Comparison of ENCODE assay signal across 1 cellular context in the genomic region with DNA sequence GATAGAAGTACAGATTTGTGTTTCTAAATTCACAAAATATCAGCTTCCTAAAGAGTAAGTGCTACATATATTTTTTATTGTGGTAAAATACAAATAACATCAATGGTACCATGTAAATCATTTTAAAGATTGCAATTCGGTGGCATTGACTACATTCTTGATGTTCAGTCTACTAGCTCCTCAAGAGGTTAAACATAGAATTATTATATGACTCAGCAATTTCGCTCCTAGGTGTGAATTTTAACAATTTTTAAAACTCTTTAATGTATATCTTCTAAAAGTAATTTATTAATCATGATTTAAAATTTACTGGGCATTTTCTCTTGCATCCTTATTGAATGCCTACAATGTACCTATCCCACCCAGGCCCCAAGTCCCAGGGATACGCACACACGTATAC.
TF ChIP-seq lines count a peak whose summit lies in the region.

No MANE protein-coding gene starts in this region.

TF ChIP-seq in GM23338, 12 proteins besides CTCF, POLR2A, EP300 and RAD21 (continued from another document):
- TF ChIP-seq, protein P1, sequence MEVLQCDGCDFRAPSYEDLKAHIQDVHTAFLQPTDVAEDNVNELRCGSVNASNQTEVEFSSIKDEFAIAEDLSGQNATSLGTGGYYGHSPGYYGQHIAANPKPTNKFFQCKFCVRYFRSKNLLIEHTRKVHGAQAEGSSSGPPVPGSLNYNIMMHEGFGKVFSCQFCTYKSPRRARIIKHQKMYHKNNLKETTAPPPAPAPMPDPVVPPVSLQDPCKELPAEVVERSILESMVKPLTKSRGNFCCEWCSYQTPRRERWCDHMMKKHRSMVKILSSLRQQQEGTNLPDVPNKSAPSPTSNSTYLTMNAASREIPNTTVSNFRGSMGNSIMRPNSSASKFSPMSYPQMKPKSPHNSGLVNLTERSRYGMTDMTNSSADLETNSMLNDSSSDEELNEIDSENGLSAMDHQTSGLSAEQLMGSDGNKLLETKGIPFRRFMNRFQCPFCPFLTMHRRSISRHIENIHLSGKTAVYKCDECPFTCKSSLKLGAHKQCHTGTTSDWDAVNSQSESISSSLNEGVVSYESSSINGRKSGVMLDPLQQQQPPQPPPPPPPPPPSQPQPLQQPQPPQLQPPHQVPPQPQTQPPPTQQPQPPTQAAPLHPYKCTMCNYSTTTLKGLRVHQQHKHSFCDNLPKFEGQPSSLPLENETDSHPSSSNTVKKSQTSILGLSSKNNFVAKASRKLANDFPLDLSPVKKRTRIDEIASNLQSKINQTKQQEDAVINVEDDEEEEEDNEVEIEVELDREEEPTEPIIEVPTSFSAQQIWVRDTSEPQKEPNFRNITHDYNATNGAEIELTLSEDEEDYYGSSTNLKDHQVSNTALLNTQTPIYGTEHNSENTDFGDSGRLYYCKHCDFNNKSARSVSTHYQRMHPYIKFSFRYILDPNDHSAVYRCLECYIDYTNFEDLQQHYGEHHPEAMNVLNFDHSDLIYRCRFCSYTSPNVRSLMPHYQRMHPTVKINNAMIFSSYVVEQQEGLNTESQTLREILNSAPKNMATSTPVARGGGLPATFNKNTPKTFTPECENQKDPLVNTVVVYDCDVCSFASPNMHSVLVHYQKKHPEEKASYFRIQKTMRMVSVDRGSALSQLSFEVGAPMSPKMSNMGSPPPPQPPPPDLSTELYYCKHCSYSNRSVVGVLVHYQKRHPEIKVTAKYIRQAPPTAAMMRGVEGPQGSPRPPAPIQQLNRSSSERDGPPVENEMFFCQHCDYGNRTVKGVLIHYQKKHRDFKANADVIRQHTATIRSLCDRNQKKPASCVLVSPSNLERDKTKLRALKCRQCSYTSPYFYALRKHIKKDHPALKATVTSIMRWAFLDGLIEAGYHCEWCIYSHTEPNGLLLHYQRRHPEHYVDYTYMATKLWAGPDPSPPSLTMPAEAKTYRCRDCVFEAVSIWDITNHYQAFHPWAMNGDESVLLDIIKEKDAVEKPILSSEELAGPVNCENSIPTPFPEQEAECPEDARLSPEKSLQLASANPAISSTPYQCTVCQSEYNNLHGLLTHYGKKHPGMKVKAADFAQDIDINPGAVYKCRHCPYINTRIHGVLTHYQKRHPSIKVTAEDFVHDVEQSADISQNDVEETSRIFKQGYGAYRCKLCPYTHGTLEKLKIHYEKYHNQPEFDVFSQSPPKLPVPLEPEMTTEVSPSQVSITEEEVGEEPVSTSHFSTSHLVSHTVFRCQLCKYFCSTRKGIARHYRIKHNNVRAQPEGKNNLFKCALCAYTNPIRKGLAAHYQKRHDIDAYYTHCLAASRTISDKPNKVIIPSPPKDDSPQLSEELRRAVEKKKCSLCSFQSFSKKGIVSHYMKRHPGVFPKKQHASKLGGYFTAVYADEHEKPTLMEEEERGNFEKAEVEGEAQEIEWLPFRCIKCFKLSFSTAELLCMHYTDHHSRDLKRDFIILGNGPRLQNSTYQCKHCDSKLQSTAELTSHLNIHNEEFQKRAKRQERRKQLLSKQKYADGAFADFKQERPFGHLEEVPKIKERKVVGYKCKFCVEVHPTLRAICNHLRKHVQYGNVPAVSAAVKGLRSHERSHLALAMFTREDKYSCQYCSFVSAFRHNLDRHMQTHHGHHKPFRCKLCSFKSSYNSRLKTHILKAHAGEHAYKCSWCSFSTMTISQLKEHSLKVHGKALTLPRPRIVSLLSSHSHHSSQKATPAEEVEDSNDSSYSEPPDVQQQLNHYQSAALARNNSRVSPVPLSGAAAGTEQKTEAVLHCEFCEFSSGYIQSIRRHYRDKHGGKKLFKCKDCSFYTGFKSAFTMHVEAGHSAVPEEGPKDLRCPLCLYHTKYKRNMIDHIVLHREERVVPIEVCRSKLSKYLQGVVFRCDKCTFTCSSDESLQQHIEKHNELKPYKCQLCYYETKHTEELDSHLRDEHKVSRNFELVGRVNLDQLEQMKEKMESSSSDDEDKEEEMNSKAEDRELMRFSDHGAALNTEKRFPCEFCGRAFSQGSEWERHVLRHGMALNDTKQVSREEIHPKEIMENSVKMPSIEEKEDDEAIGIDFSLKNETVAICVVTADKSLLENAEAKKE (CRISPR knock-in tag; IDR thresholded peaks at IDR 0.05), result no peak
- TF ChIP-seq CREB1 (CRISPR knock-in tag; IDR thresholded peaks at IDR 0.05; ENCODE audit: low read depth), result no peak
- no peak for TF ChIP-seq ZNF331 (CRISPR knock-in tag; IDR thresholded peaks at IDR 0.05; ENCODE audit: low read depth)
- TF ChIP-seq, protein P2, sequence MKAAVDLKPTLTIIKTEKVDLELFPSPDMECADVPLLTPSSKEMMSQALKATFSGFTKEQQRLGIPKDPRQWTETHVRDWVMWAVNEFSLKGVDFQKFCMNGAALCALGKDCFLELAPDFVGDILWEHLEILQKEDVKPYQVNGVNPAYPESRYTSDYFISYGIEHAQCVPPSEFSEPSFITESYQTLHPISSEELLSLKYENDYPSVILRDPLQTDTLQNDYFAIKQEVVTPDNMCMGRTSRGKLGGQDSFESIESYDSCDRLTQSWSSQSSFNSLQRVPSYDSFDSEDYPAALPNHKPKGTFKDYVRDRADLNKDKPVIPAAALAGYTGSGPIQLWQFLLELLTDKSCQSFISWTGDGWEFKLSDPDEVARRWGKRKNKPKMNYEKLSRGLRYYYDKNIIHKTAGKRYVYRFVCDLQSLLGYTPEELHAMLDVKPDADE (IDR thresholded peaks at IDR 0.05), result no peak
